In genomic region chr12:93104535-93104934, GRCh38 we compare ENCODE assay signal across 10 cellular contexts.
"Had no signal": no experiment of that assay in that cellular context is flagged by ENCODE, and none has a peak within 500 bp of the region (broad histone marks: within the 10 kb centered on the region; RNA-seq: fewer than 3 reads in every experiment).

No MANE protein-coding gene starts in this region.

- H3K27ac Mint-ChIP-seq: HFFc6, IgD-negative memory B cell had no signal

- H3K9ac ChIP-seq: GM23248 had no signal

- H3K4me3 ChIP-seq: GM23248, HAP-1 had no signal

- ATAC-seq: HCT116, HepG2 had no signal

- FAIRE-seq: HepG2 had no signal

- H3K4me3 Mint-ChIP-seq: HFFc6, IgD-negative memory B cell had no signal

- H3K36me3 Mint-ChIP-seq: IgD-negative memory B cell had no signal

- H3K27ac ChIP-seq: GM23248, HL-60 had no signal

- H3K9me3 Mint-ChIP-seq: HFFc6, IgD-negative memory B cell had no signal

- H3K27me3 Mint-ChIP-seq: IgD-negative memory B cell had no signal

- DNase-seq: GM23248, GOT3, H7, HFFc6, KG1 had no signal

- H3K9me3 ChIP-seq: HAP-1 had no signal

- H3K36me3 ChIP-seq: HAP-1 had no signal

- H2AFZ ChIP-seq: GM23248 had no signal
